ENCODE assay signal across 8 cellular contexts in the genomic region with DNA sequence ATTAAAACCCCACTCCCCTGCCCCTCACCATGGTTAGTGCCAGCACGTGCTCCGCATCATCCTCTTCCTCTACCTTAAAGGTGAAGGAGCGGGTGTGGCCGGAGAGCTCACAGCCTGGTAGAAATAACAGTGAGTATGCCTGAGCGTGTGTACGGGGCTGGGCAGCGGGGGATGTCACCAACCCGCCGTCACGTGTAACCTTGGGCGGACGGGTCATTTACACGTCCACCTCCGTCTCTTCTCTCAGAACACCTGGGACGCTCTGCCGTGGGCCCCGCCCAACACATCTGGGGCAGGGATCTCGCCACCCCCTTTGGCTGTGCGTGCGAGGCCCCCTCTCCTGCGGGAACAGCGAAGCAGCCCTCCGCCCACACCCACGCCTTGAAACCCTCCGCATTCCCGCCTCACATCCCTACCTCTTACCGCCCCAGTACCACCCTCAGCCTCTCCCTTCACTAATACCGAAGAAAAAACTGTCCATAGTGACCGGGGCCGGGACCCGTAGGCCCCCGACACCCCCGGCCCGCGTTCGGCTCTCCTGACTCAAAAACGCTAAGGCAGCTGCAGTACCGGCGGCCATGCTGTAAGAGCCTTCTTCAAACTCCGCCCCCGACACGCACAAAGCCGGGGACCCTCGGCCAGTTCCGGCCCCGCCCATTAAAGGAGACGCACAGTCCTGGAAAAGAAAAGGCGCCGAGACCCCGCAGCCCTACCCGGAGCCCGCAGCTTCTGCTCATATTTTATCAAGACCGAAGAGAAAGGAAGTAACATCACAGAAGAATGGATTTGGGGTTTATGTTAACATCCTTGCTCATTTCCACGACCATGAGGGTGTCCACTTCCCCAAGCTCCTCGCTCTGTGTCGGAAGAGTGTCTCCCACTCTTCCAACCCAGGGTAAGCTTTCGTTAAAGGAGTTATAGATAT. TPM values are rescaled to one million over a fixed set of nuclear protein-coding genes. Genes with fewer than 3 reads are reported as not detected.
DNase-seq lines count a peak whose midpoint lies in the region; ATAC-seq and TF ChIP-seq lines count a peak whose summit lies in the region.

A gene with protein sequence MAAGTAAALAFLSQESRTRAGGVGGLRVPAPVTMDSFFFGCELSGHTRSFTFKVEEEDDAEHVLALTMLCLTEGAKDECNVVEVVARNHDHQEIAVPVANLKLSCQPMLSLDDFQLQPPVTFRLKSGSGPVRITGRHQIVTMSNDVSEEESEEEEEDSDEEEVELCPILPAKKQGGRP (minus strand): TSS at position 636 of the 925 bp plus-strand sequence. CDS start 56 bp downstream, at position 580.

- H3K4me1 Mint-ChIP-seq in Calu3 (ENCODE audit: low read depth, unreplicated experiment) = peaks cover 44% of the 10 kb centered on the region

- H2AFZ ChIP-seq in Karpas-422 (ENCODE audit: low read length) (no peak within 1 kb of the TSS), neuronal stem cell (ENCODE audit: low read length) (peak within 1 kb of the TSS; percentile 89)

- BruUV-seq in Calu3 (replicated peaks; lab: Mats Ljungman, UMichigan) = TSS peak; percentile 78

- H3K9me3 Mint-ChIP-seq in Calu3 (ENCODE audit: low read depth, unreplicated experiment) = no peaks in the 10 kb centered on the region

- H3K36me3 ChIP-seq in Karpas-422 (ENCODE audit: insufficient read depth, low read length) (no peaks in the 10 kb centered on the region), SJSA1 (peaks cover 59% of the 10 kb centered on the region), neuronal stem cell (replicated peaks in 1 of 2; ENCODE audit: control insufficient read depth in 2 of 2, insufficient read depth in 2 of 2, low read length in 2 of 2) (peaks cover 14 to 41% of the 10 kb centered on the region in 2 donors)

- no peak within 1 kb of the TSS for H3K27ac ChIP-seq in Karpas-422 (ENCODE audit: low read length)
- H3K27ac ChIP-seq in SJSA1 = peak within 1 kb of the TSS; percentile 30
- peak within 1 kb of the TSS; percentile 33 for H3K27ac ChIP-seq in neuronal stem cell (replicated peaks; ENCODE audit: low read length)

- H2BK120ac ChIP-seq in neuronal stem cell (ENCODE audit: low read depth, low read length) = no peak within 1 kb of the TSS

- H3K14ac ChIP-seq in neuronal stem cell (ENCODE audit: low read length) = no peak within 1 kb of the TSS

- H3K27me3 ChIP-seq in Karpas-422 (ENCODE audit: low read length) (no peaks in the 10 kb centered on the region), SJSA1 (replicated peaks) (no peaks in the 10 kb centered on the region), neuronal stem cell (ENCODE audit: control insufficient read depth in 3 of 3, insufficient read depth in 3 of 3, low read depth in 1 of 3, low read length in 3 of 3) (peaks cover 0 to 18% (median 18%) of the 10 kb centered on the region in 3 experiments)

- H2BK5ac ChIP-seq in neuronal stem cell (ENCODE audit: low read length) = peak within 1 kb of the TSS; percentile 45

- peak within 1 kb of the TSS; percentile 13 for H2AK5ac ChIP-seq in neuronal stem cell (ENCODE audit: low read depth, low read length)

- H3K79me2 ChIP-seq in Karpas-422 (ENCODE audit: low read length) = peaks cover 11% of the 10 kb centered on the region

- no peak for TF ChIP-seq CTCF in Calu3 (IDR thresholded peaks at IDR 0.05; ENCODE audit: unreplicated experiment)

- H2BK15ac ChIP-seq in neuronal stem cell (ENCODE audit: low read length) = no peak within 1 kb of the TSS

- DNase-seq in Calu3 = peak; percentile 84
- DNase-seq in Karpas-422 = peak; percentile 90
- peak; percentile 76 to 84 for DNase-seq in SJSA1 (ENCODE audit: low read depth in 1 of 2, low spot score in 2 of 2)
- peak; percentile 76 for DNase-seq in activated gamma-delta T cell treated with Interleukin-2 at 50 U/mL for 16 hours
- DNase-seq in foreskin melanocyte = peak; percentile 66
- DNase-seq in neuronal stem cell (ENCODE audit: low spot score) = peak; percentile 83
- DNase-seq in stromal cell of bone marrow (ENCODE audit: low read depth) = peak; percentile 63

- peak within 1 kb of the TSS; percentile 97 for H3K4me3 Mint-ChIP-seq in Calu3 (ENCODE audit: low read depth, unreplicated experiment)

- H4K8ac ChIP-seq in neuronal stem cell (ENCODE audit: low read depth, low read length) = no peak within 1 kb of the TSS

- H3K18ac ChIP-seq in neuronal stem cell (ENCODE audit: low read length) = peak within 1 kb of the TSS; percentile 17

- peaks cover 1% of the 10 kb centered on the region for H3K79me1 ChIP-seq in neuronal stem cell (ENCODE audit: low read depth, low read length)

- peaks cover 58% of the 10 kb centered on the region for H3K36me3 Mint-ChIP-seq in Calu3 (ENCODE audit: insufficient read depth, unreplicated experiment)

- peak; percentile 61 for ATAC-seq in GM21447 (IDR thresholded peaks at IDR 0.05; ENCODE audit: unreplicated experiment)

- H3K9ac ChIP-seq in Karpas-422 (ENCODE audit: low read length) (peak within 1 kb of the TSS; percentile 82), neuronal stem cell (ENCODE audit: low read depth, low read length, poor library complexity) (peak within 1 kb of the TSS; percentile 80)

- H3K9me2 ChIP-seq in Karpas-422 (replicated peaks; ENCODE audit: insufficient read depth, low read length) = no peaks in the 10 kb centered on the region

- H3K4me1 ChIP-seq in Karpas-422 (ENCODE audit: low read length) = peaks cover 47% of the 10 kb centered on the region
- H3K4me1 ChIP-seq in SJSA1 (replicated peaks) = peaks cover 14% of the 10 kb centered on the region
- H3K4me1 ChIP-seq in neuronal stem cell (ENCODE audit: control insufficient read depth in 2 of 2, insufficient read depth in 1 of 2, low read depth in 1 of 2, low read length in 2 of 2) = peaks cover 12 to 28% of the 10 kb centered on the region in 2 donors

- H2BK12ac ChIP-seq in neuronal stem cell (ENCODE audit: low read length) = peak within 1 kb of the TSS; percentile 18

- peak within 1 kb of the TSS; percentile 82 for H3K4me3 ChIP-seq in Karpas-422 (ENCODE audit: low read length)
- H3K4me3 ChIP-seq in SJSA1 = peak within 1 kb of the TSS; percentile 64
- H3K4me3 ChIP-seq in neuronal stem cell (ENCODE audit: low read length in 2 of 2) = peak within 1 kb of the TSS; percentile 74 to 91

- WGBS in neuronal stem cell (ENCODE audit: extremely low coverage in 2 of 2, insufficient read length in 2 of 2, insufficient replicate concordance in 1 of 2), 2 donors = no CpG with 5 or more reads among the region's 57 CpGs

- H3K23ac ChIP-seq in neuronal stem cell (ENCODE audit: low read depth, low read length, poor library complexity) = peak within 1 kb of the TSS; percentile 17

- H4K20me1 ChIP-seq in Karpas-422 (ENCODE audit: insufficient read depth, low read depth, low read length) = no peaks in the 10 kb centered on the region

- H3K27ac Mint-ChIP-seq in Calu3 (ENCODE audit: unreplicated experiment) = peak within 1 kb of the TSS; percentile 97

- H4K91ac ChIP-seq in neuronal stem cell (ENCODE audit: low read depth, low read length, poor library complexity) = no peak within 1 kb of the TSS

- no peaks in the 10 kb centered on the region for H3K9me3 ChIP-seq in Karpas-422 (ENCODE audit: low read length)
- no peaks in the 10 kb centered on the region for H3K9me3 ChIP-seq in SJSA1 (replicated peaks)
- H3K9me3 ChIP-seq in neuronal stem cell (replicated peaks in 1 of 2; ENCODE audit: control insufficient read depth in 2 of 2, insufficient read depth in 1 of 2, low read depth in 1 of 2, low read length in 2 of 2) = no peaks in the 10 kb centered on the region

- intact Hi-C loops in Calu3 (cut with micrococcal nuclease; ENCODE audit: unreplicated experiment) = no loop called here

- no peak within 1 kb of the TSS for H3K4ac ChIP-seq in neuronal stem cell (ENCODE audit: low read length)

- CTCF ChIA-PET in Calu3 (lab: Charles Lee) = interaction anchor here (1.8 to 2.9 kb wide), 3 partner anchors 35 to 180 kb away, joined by 4 to 34 read pairs (median 7); a partner anchor contains a TSS

- H3K4me2 ChIP-seq in Karpas-422 (ENCODE audit: low read depth, low read length, poor library complexity, severe bottlenecking) = peak within 1 kb of the TSS; percentile 76
- peak within 1 kb of the TSS; percentile 84 for H3K4me2 ChIP-seq in neuronal stem cell (ENCODE audit: insufficient read depth, low read length, poor library complexity, severe bottlenecking)

- peaks cover 14% of the 10 kb centered on the region for H3K27me3 Mint-ChIP-seq in Calu3 (ENCODE audit: unreplicated experiment)

RNA-seq across cellular contexts. Expression of the gene that starts here (rescaled TPM):
- total RNA-seq in Calu3 (2022) = 51.1 and 51.5 TPM in 2 replicates
- 46.1 and 113 TPM in 2 replicates for total RNA-seq in Karpas-422 (2014; rRNA removed; shearing (Covaris generic); ENCODE audit: low replicate concordance)
- 80.7 and 137 TPM in 2 replicates for total RNA-seq in SJSA1 (2014; rRNA removed; shearing (Covaris generic))
- polyA plus RNA-seq in neuronal stem cell (2013, experiment 1 of 2) = 105 TPM
- 108 TPM for polyA plus RNA-seq in neuronal stem cell (2013, experiment 2 of 2)
